In genomic region chr2:72938455-72938854, GRCh38 we compare ENCODE assay signal across 17 cellular contexts.
"Had no signal": no experiment of that assay in that cellular context is flagged by ENCODE, and none has a peak within 500 bp of the region (broad histone marks: within the 10 kb centered on the region; RNA-seq: fewer than 3 reads in every experiment).

No MANE protein-coding gene starts in this region.

- H3K9me3 Mint-ChIP-seq: immature natural killer cell; natural killer cell treated with Interleukin-12 subunit alpha and Interleukin-12 subunit beta and Interleukin-15 and Interleukin-18, amount 100 ng/mL, for 72 hours; neural progenitor cell; type B pancreatic cell had no signal

- H3K27ac Mint-ChIP-seq: immature natural killer cell, neural progenitor cell, type B pancreatic cell had no signal

- DNase-seq: dermis blood vessel endothelial cell; erythroblast; foreskin keratinocyte; immature natural killer cell; left cardiac atrium; left ventricle myocardium superior; mesenchymal stem cell; midbrain; nucleus accumbens; ovary; small intestine; stimulated activated CD4-positive, alpha-beta T cell treated with anti-CD3 and anti-CD28 coated beads, Interleukin-2, amount 100 ng/mL, for 48 hours; stimulated activated naive CD4-positive, alpha-beta T cell treated with Interleukin-2 at 50 U/mL for 16 hours had no signal

- ATAC-seq: foreskin keratinocyte; left cardiac atrium; left ventricle myocardium superior; natural killer cell treated with Interleukin-12 subunit alpha and Interleukin-12 subunit beta and Interleukin-15 and Interleukin-18, amount 100 ng/mL, for 72 hours; right cardiac atrium had no signal

- H3K36me3 Mint-ChIP-seq: immature natural killer cell; natural killer cell treated with Interleukin-12 subunit alpha and Interleukin-12 subunit beta and Interleukin-15 and Interleukin-18, amount 100 ng/mL, for 72 hours; neural progenitor cell; type B pancreatic cell had no signal

- H3K4me3 Mint-ChIP-seq: immature natural killer cell; natural killer cell treated with Interleukin-12 subunit alpha and Interleukin-12 subunit beta and Interleukin-15 and Interleukin-18, amount 100 ng/mL, for 72 hours; neural progenitor cell; type B pancreatic cell had no signal
